15 cellular contexts compared by ENCODE assay signal in the genomic region with DNA sequence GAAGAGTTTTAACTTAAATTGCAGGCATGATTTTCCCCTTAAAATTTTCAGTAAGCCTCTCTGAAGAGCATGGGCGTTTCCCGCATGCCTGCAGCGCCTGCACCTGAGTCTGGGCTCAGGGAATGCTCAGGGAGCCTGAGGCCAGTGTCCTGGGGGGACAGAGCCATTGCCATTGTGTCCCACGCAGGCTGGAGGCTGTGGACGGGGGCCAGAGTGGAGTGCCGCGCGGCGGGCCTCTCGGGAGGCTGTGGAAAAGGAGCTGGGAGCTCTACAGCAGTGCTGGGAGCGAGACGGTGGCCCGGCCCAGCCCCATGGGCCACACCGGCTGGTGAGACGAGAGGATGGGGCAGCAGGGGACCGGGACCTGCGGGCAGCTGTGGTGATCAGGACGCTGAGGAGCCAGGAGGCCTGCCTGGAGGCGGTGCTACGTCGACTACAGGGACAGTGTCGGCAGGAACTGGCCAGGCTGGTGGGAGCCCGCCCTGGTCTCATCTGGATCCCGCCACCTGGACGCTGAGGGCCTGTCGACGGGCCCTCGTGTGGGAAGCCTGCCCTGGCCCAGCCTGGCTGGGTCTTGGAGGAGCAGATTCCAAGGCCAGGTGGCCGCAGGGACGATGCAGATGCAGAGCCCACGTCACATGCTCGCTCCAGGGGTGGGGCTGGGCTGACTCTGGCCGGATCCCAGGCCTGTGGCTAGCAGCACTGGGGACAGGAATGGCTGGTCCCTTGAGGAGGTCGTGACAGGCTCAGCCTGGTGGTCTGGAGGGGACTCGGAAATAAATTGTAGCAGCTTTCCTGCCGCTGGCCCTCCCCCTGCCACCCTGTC. TPM values are rescaled to one million over a fixed set of nuclear protein-coding genes. Genes with fewer than 3 reads are reported as not detected.
DNase-seq lines count a peak whose midpoint lies in the region; ATAC-seq and TF ChIP-seq lines count a peak whose summit lies in the region.
"Had no signal": no experiment of that assay in that cellular context is flagged by ENCODE, and none has a peak within 500 bp of the region (broad histone marks: within the 10 kb centered on the region; RNA-seq: fewer than 3 reads in every experiment).

No MANE protein-coding gene starts in this region.

- H3K27me3 ChIP-seq in BE2C (no peaks in the 10 kb centered on the region), NT2/D1 (ENCODE audit: insufficient read depth, insufficient read length) (no peaks in the 10 kb centered on the region), gastroesophageal sphincter (no peaks in the 10 kb centered on the region), foreskin keratinocyte (no peaks in the 10 kb centered on the region)
- H3K27me3 ChIP-seq: BLaER1 treated with 17β-estradiol and CSF1 and Interleukin-3, amounts not matched to agents 10 nM and 100 nM had no signal

- H3K36me3 ChIP-seq in BE2C = no peaks in the 10 kb centered on the region
- H3K36me3 ChIP-seq in NT2/D1 (ENCODE audit: insufficient read depth, insufficient read length, low read length) = peaks cover 56% of the 10 kb centered on the region
- no peaks in the 10 kb centered on the region for H3K36me3 ChIP-seq in gastroesophageal sphincter

- TF ChIP-seq POLR2A in gastroesophageal sphincter (IDR thresholded peaks at IDR 0.05) = no peak

- ATAC-seq in gastroesophageal sphincter = peak; percentile 3
- no peak for ATAC-seq in foreskin keratinocyte
- no peak for ATAC-seq in SK-N-SH treated with all-trans-retinoic acid at 6 μM for 48 hours

- DNase-seq in BE2C = peak; percentile 54
- no peak for DNase-seq in NT2/D1 (ENCODE audit: low read depth, low spot score)
- DNase-seq in nucleus accumbens (lab: John Stamatoyannopoulos, UW) = peak in 37 of 56 donors; percentile 45 to 87 (median 74)
- no peak for DNase-seq in foreskin keratinocyte
- DNase-seq in iPS-NIHi11 (ENCODE audit: low spot score) = no peak
- no peak for DNase-seq in NOMO-1 treated with dmso at 0.1 percent for 144 hours (lab: John Stamatoyannopoulos, UW; ENCODE audit: unreplicated experiment)
- DNase-seq: activated CD8-positive, alpha-beta memory T cell treated with anti-CD3 and anti-CD28 coated beads for 24 hours; activated naive CD8-positive, alpha-beta T cell treated with anti-CD3 and anti-CD28 coated beads for 36 hours; NCI-H2081 treated with DMSO at 0.1 percent for 48 hours; stimulated activated CD4-positive, alpha-beta T cell treated with anti-CD3 and anti-CD28 coated beads, Interleukin-2, amount 100 ng/mL, for 24 hours had no signal

- no CpG with 5 or more reads among the region's 36 CpGs for WGBS in gastroesophageal sphincter (ENCODE audit: low coverage in 1 of 2), 2 donors

- H3K27ac ChIP-seq in gastroesophageal sphincter (peak overlapping the region in 2 of 4 donors; percentile 39 to 47), foreskin keratinocyte (no peak overlapping the region)
- H3K27ac ChIP-seq: BLaER1 treated with 17β-estradiol and CSF1 and Interleukin-3, amounts not matched to agents 10 nM and 100 nM; HL-60 had no signal

- peaks cover 12% of the 10 kb centered on the region for H3K4me1 ChIP-seq in BE2C
- peaks cover 25% of the 10 kb centered on the region for H3K4me1 ChIP-seq in NT2/D1 (ENCODE audit: insufficient read depth, insufficient read length)
- peaks cover 0 to 10% (median 0%) of the 10 kb centered on the region in 3 donors for H3K4me1 ChIP-seq in gastroesophageal sphincter
- H3K4me1 ChIP-seq in foreskin keratinocyte = no peaks in the 10 kb centered on the region

- no peak for TF ChIP-seq EP300 in gastroesophageal sphincter (IDR thresholded peaks at IDR 0.05)

- peak overlapping the region; percentile 42 for H3K9ac ChIP-seq in NT2/D1 (ENCODE audit: insufficient read length, low read depth)

- H3K4me3 ChIP-seq in BE2C (ENCODE audit: low read depth, low read length) (no peak overlapping the region), NT2/D1 (ENCODE audit: insufficient read length, low read depth) (no peak overlapping the region), gastroesophageal sphincter (no peak overlapping the region)
- H3K4me3 ChIP-seq: BLaER1 treated with 17β-estradiol and CSF1 and Interleukin-3, amounts not matched to agents 10 nM and 100 nM had no signal

- TF ChIP-seq CTCF in BE2C (IDR thresholded peaks at IDR 0.05; ENCODE audit: low read depth, low read length) (no peak), gastroesophageal sphincter (IDR thresholded peaks at IDR 0.05) (no peak), foreskin keratinocyte (conservative IDR thresholded peaks at IDR 0.05) (no peak)

- H3K9me3 ChIP-seq in BE2C (no peaks in the 10 kb centered on the region), NT2/D1 (ENCODE audit: insufficient read depth, low read length) (no peaks in the 10 kb centered on the region), gastroesophageal sphincter (no peaks in the 10 kb centered on the region)
- H3K9me3 ChIP-seq: BLaER1 treated with 17β-estradiol and CSF1 and Interleukin-3, amounts not matched to agents 10 nM and 100 nM had no signal

TF ChIP-seq in SK-N-SH treated with all-trans-retinoic acid at 6 μM for 48 hours, 23 proteins besides CTCF, POLR2A, EP300 and RAD21:
- TF ChIP-seq GLIS3 (CRISPR knock-in tag; IDR thresholded peaks at IDR 0.05) = no peak
- TF ChIP-seq PATZ1 (CRISPR knock-in tag; IDR thresholded peaks at IDR 0.05; ENCODE audit: borderline replicate concordance) = no peak
- no peak for TF ChIP-seq ZFP30 (CRISPR knock-in tag; IDR thresholded peaks at IDR 0.05)
- TF ChIP-seq ZC3H10 (CRISPR knock-in tag; IDR thresholded peaks at IDR 0.05) = no peak
- TF ChIP-seq, protein P1, sequence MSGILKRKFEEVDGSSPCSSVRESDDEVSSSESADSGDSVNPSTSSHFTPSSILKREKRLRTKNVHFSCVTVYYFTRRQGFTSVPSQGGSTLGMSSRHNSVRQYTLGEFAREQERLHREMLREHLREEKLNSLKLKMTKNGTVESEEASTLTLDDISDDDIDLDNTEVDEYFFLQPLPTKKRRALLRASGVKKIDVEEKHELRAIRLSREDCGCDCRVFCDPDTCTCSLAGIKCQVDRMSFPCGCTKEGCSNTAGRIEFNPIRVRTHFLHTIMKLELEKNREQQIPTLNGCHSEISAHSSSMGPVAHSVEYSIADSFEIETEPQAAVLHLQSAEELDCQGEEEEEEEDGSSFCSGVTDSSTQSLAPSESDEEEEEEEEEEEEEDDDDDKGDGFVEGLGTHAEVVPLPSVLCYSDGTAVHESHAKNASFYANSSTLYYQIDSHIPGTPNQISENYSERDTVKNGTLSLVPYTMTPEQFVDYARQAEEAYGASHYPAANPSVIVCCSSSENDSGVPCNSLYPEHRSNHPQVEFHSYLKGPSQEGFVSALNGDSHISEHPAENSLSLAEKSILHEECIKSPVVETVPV (CRISPR knock-in tag; IDR thresholded peaks at IDR 0.05) = no peak
- TF ChIP-seq ARNTL (CRISPR knock-in tag; IDR thresholded peaks at IDR 0.05; ENCODE audit: borderline replicate concordance, low read depth) = no peak
- TF ChIP-seq, protein P2, sequence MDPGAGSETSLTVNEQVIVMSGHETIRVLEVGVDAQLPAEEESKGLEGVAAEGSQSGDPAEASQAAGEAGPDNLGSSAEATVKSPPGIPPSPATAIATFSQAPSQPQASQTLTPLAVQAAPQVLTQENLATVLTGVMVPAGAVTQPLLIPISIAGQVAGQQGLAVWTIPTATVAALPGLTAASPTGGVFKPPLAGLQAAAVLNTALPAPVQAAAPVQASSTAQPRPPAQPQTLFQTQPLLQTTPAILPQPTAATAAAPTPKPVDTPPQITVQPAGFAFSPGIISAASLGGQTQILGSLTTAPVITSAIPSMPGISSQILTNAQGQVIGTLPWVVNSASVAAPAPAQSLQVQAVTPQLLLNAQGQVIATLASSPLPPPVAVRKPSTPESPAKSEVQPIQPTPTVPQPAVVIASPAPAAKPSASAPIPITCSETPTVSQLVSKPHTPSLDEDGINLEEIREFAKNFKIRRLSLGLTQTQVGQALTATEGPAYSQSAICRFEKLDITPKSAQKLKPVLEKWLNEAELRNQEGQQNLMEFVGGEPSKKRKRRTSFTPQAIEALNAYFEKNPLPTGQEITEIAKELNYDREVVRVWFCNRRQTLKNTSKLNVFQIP (CRISPR knock-in tag; IDR thresholded peaks at IDR 0.05; ENCODE audit: borderline replicate concordance, low read depth) = no peak

RNA-seq across cellular contexts. Expression of gene TEDC1, which starts 7.6 kb away (rescaled TPM):
- polyA plus RNA-seq in BE2C (2012; ENCODE audit: insufficient read depth, insufficient read length, low read depth) = 40.9 TPM
- total RNA-seq in gastroesophageal sphincter (1 to 10 TPM; 4.6 to 7.9 (median 5.4) TPM), foreskin keratinocyte (30.0 and 32.5 TPM in 2 replicates)
- polyA plus RNA-seq in foreskin keratinocyte = 37.7 and 41.6 TPM in 2 replicates

RNA-seq across cellular contexts. Expression of gene CRIP1, which starts 12.0 kb away (rescaled TPM):
- polyA plus RNA-seq in BE2C (2012; ENCODE audit: insufficient read depth, insufficient read length, low read depth) = 451 TPM
- total RNA-seq in gastroesophageal sphincter (10 to 100 TPM; 11.2 to 57.9 (median 34.2) TPM), foreskin keratinocyte (4.2 and 5.4 TPM in 2 replicates)
- 9.7 and 16.0 TPM in 2 replicates for polyA plus RNA-seq in foreskin keratinocyte

RNA-seq across cellular contexts. Expression of gene CRIP2, which starts 24.0 kb away (rescaled TPM):
- polyA plus RNA-seq in BE2C (2012; ENCODE audit: insufficient read depth, insufficient read length, low read depth) = 2,068 TPM
- total RNA-seq in gastroesophageal sphincter = 100 to 1,000 TPM; 165 to 518 (median 343) TPM
- 2.2 TPM in 2 replicates for total RNA-seq in foreskin keratinocyte
- polyA plus RNA-seq in foreskin keratinocyte = 3.6 and 4.0 TPM in 2 replicates

RNA-seq across cellular contexts. Expression of gene TMEM121, which starts 27.7 kb away (rescaled TPM):
- polyA plus RNA-seq in BE2C (2012; ENCODE audit: insufficient read depth, insufficient read length, low read depth) = 11.3 TPM
- total RNA-seq in gastroesophageal sphincter (1 to 10 TPM; 3.9 to 6.7 (median 5.2) TPM), foreskin keratinocyte (0.53 and 1.3 TPM in 2 replicates)
- 0.76 and 1.6 TPM in 2 replicates for polyA plus RNA-seq in foreskin keratinocyte
- total RNA-seq: H1 had no signal

Comparison
In these comparisons a context has a peak if more than half of its experiments do, and no peak if none do; other contexts are left out.
1. DNase-seq: peak in BE2C (single experiment) and nucleus accumbens (37 of 56); none in NT2/D1 (single experiment), foreskin keratinocyte (0 of 2), iPS-NIHi11 (single experiment) and NOMO-1 treated with dmso at 0.1 percent for 144 hours (single experiment).
2. RNA of gene CRIP2, which starts 24.0 kb away (total RNA-seq): 165 to 518 TPM in gastroesophageal sphincter; 2.2 TPM in foreskin keratinocyte; every median in the first group is over 10 times any median in the second.